ENCODE assay signal across 7 cellular contexts in the genomic region with DNA sequence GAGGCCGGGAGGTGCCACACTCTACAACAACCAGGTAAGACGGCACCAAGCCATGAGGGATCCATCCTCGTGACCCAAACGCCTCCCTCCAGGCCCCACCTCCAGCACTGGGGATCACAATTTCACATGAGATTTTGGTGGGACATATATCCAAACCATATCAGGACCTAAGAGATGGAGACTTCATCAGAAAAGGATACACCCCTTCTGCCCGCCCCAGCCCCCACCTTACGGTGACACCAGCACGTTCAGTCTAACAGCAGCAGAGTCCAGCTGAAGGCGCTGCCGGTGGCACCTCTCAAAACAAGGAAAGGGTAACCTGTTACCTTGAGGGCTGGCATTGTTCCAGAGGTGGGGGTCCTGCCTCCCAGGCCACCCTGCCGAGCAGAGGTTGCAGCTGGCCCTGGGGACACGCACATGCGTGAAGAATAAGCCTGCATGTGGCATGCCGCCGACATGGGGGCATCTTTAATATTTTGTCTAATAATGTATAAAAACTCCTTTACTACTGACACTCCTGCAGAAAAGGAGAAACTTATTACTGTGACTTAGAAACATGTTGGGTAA.
"Had no signal": no experiment of that assay in that cellular context is flagged by ENCODE, and none has a peak within 500 bp of the region (broad histone marks: within the 10 kb centered on the region; RNA-seq: fewer than 3 reads in every experiment).

No MANE protein-coding gene starts in this region.

- H3K27ac ChIP-seq: HL-60 had no signal

- H3K4me3 ChIP-seq: HAP-1 had no signal

- H3K9me3 ChIP-seq: HAP-1 had no signal

- ATAC-seq: HCT116, HepG2 had no signal

- H3K4me1 ChIP-seq: HAP-1 had no signal

- DNase-seq: GOT3, H7, HFFc6 had no signal

- H3K36me3 ChIP-seq: HAP-1 had no signal
